9 cellular contexts compared by ENCODE assay signal in the genomic region with DNA sequence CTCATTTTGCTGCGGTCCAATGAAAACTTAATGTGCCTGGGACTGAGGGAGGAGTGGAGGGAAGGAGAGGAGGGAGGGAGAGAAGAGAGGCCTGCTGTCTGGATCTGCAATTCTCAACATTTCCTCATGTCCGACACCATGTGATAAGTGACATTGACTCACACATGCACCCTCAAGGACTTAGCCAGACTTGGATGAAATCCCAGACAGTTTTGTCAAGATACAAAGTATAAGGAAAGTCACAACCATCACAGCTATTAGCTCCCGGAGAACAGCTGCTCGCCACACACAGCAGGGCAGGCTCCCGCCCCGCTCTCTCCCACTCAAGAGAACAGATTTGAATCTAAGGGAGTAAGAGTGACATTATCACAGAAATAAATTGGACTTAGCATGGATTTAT. TPM values are rescaled to one million over a fixed set of nuclear protein-coding genes. Genes with fewer than 3 reads are reported as not detected.
DNase-seq lines count a peak whose midpoint lies in the region; ATAC-seq and TF ChIP-seq lines count a peak whose summit lies in the region.
"Had no signal": no experiment of that assay in that cellular context is flagged by ENCODE, and none has a peak within 500 bp of the region (broad histone marks: within the 10 kb centered on the region; RNA-seq: fewer than 3 reads in every experiment).

No MANE protein-coding gene starts in this region.

- H3K9me3 Mint-ChIP-seq in activated T-helper 2 cell treated with anti-CD3 and anti-CD28 coated beads, Interferon-gamma antibody, Interleukin-2, Interleukin-4, amounts not matched to agents 10 μg/mL and 5 μg/mL and 100 μg/mL, durations not matched to agents 14 hours and 24 hours and 36 hours = no peaks in the 10 kb centered on the region
- no peaks in the 10 kb centered on the region for H3K9me3 Mint-ChIP-seq in naive thymus-derived CD8-positive, alpha-beta T cell
- H3K9me3 Mint-ChIP-seq: dendritic cell treated with granulocyte-macrophage colony-stimulating factor and Interleukin-4, amounts not matched to agents 40 ng/mL and 50 ng/mL, for 4 days had no signal

- H3K4me2 ChIP-seq in IMR-90 (ENCODE audit: low read depth, low read length) = peak overlapping the region; percentile 13; the same call in 1 of the 2 replicates

- dilution Hi-C loops in IMR-90 (cut with HindIII; ENCODE audit: low sequenced_read_pairs, unreplicated experiment) = no loop called here

- H3K27ac Mint-ChIP-seq in activated T-helper 2 cell treated with anti-CD3 and anti-CD28 coated beads, Interferon-gamma antibody, Interleukin-2, Interleukin-4, amounts not matched to agents 10 μg/mL and 5 μg/mL and 100 μg/mL, durations not matched to agents 14 hours and 24 hours and 36 hours = no peak overlapping the region
- no peak overlapping the region for H3K27ac Mint-ChIP-seq in naive thymus-derived CD8-positive, alpha-beta T cell
- H3K27ac Mint-ChIP-seq: dendritic cell treated with granulocyte-macrophage colony-stimulating factor and Interleukin-4, amounts not matched to agents 40 ng/mL and 50 ng/mL, for 4 days had no signal

- no peak overlapping the region for H2BK15ac ChIP-seq in IMR-90 (ENCODE audit: low read depth, low read length)

- H3K4me1 ChIP-seq in IMR-90 (ENCODE audit: control insufficient read depth, insufficient read depth, low read length) (peaks cover 16% of the 10 kb centered on the region), left lung (peaks cover 7 to 21% of the 10 kb centered on the region in 2 donors), thyroid gland (peaks cover 8 to 26% of the 10 kb centered on the region in 2 donors)

- H3K18ac ChIP-seq in IMR-90 (ENCODE audit: low read depth, low read length) = no peak overlapping the region

- no peaks in the 10 kb centered on the region for H3K36me3 Mint-ChIP-seq in activated T-helper 2 cell treated with anti-CD3 and anti-CD28 coated beads, Interferon-gamma antibody, Interleukin-2, Interleukin-4, amounts not matched to agents 10 μg/mL and 5 μg/mL and 100 μg/mL, durations not matched to agents 14 hours and 24 hours and 36 hours (ENCODE audit: low read depth)
- peaks cover 0 to 4% (median 0%) of the 10 kb centered on the region in 3 donors for H3K36me3 Mint-ChIP-seq in naive thymus-derived CD8-positive, alpha-beta T cell

- H3K9ac ChIP-seq in IMR-90 (ENCODE audit: low read depth, low read length) = 0 out of 2 replicates have a peak overlapping the region, but pooled peaks have one; percentile 7

- ATAC-seq in IMR-90 (ENCODE audit: low read depth) (peak; percentile 91), left lung (peak; percentile 92), GM21447 (IDR thresholded peaks at IDR 0.05; ENCODE audit: unreplicated experiment) (no peak)
- ATAC-seq in naive thymus-derived CD8-positive, alpha-beta T cell = no peak

- no CpG with 5 or more reads among the region's 6 CpGs for WGBS in IMR-90 (ENCODE audit: extremely low coverage in 2 of 2, insufficient read length in 1 of 2), 2 experiments
- WGBS in thyroid gland, 2 donors = 12 to 25% methylated on average over 6 of the region's 6 CpGs

- H2AK5ac ChIP-seq in IMR-90 (ENCODE audit: low read depth, low read length) = no peak overlapping the region

- 0 out of 2 replicates have a peak overlapping the region, but pooled peaks have one; percentile 39 for H3K23ac ChIP-seq in IMR-90 (ENCODE audit: low read depth, low read length)

- H4K8ac ChIP-seq in IMR-90 (ENCODE audit: low read depth in 2 of 2, low read length in 2 of 2) = peak overlapping the region in 1 of 2 experiments; percentile 12; a peak in 1 of 4 replicates

- peak overlapping the region; percentile 14 for H2BK5ac ChIP-seq in IMR-90 (ENCODE audit: low read depth, low read length, poor library complexity, severe bottlenecking)

- no peak overlapping the region for H2AFZ ChIP-seq in IMR-90 (replicated peaks; ENCODE audit: low read length, poor library complexity)

- no peak overlapping the region for H3K56ac ChIP-seq in IMR-90 (ENCODE audit: extremely low read depth, insufficient read depth, low read length)

- no peaks in the 10 kb centered on the region for H3K27me3 Mint-ChIP-seq in activated T-helper 2 cell treated with anti-CD3 and anti-CD28 coated beads, Interferon-gamma antibody, Interleukin-2, Interleukin-4, amounts not matched to agents 10 μg/mL and 5 μg/mL and 100 μg/mL, durations not matched to agents 14 hours and 24 hours and 36 hours (ENCODE audit: low read depth)
- no peaks in the 10 kb centered on the region for H3K27me3 Mint-ChIP-seq in naive thymus-derived CD8-positive, alpha-beta T cell
- H3K27me3 Mint-ChIP-seq: dendritic cell treated with granulocyte-macrophage colony-stimulating factor and Interleukin-4, amounts not matched to agents 40 ng/mL and 50 ng/mL, for 4 days had no signal

- H2AK9ac ChIP-seq in IMR-90 (replicated peaks; ENCODE audit: low read depth, low read length, poor library complexity) = no peak overlapping the region

- no peak for TF ChIP-seq POLR2A in IMR-90 (IDR thresholded peaks at IDR 0.05; ENCODE audit: low read depth, low read length)
- TF ChIP-seq POLR2A in thyroid gland (IDR thresholded peaks at IDR 0.05) = peak in 1 of 2 donors; percentile 61

- H4K5ac ChIP-seq in IMR-90 (ENCODE audit: low read depth, low read length) = no peak overlapping the region

- H3K27ac ChIP-seq in IMR-90 (ENCODE audit: insufficient read depth, low read length) = peak overlapping the region; percentile 28; the same call in 1 of the 2 replicates
- H3K27ac ChIP-seq in left lung = peak overlapping the region; percentile 54 to 57
- H3K27ac ChIP-seq in thyroid gland = peak overlapping the region; percentile 72 to 88 (median 78)

- H3K4me3 Mint-ChIP-seq in activated T-helper 2 cell treated with anti-CD3 and anti-CD28 coated beads, Interferon-gamma antibody, Interleukin-2, Interleukin-4, amounts not matched to agents 10 μg/mL and 5 μg/mL and 100 μg/mL, durations not matched to agents 14 hours and 24 hours and 36 hours (ENCODE audit: low read depth) = no peak overlapping the region
- H3K4me3 Mint-ChIP-seq in naive thymus-derived CD8-positive, alpha-beta T cell = no peak overlapping the region
- H3K4me3 Mint-ChIP-seq: dendritic cell treated with granulocyte-macrophage colony-stimulating factor and Interleukin-4, amounts not matched to agents 40 ng/mL and 50 ng/mL, for 4 days had no signal

- H3K27me3 ChIP-seq in IMR-90 (ENCODE audit: control insufficient read depth, insufficient read depth, low read length) = no peaks in the 10 kb centered on the region
- no peaks in the 10 kb centered on the region for H3K27me3 ChIP-seq in left lung
- H3K27me3 ChIP-seq in thyroid gland = no peaks in the 10 kb centered on the region

- H2BK120ac ChIP-seq in IMR-90 (ENCODE audit: low read depth, low read length) = 0 out of 2 replicates have a peak overlapping the region, but pooled peaks have one; percentile 3

- intact Hi-C loops in IMR-90 (cut with micrococcal nuclease) = loop anchor here (5.0 kb wide), 1 partner anchor 54 kb away; the partner anchor contains the start of gene NPTXR
- intact Hi-C loops in left lung (cut with DNase I) = no loop called here
- intact Hi-C loops in thyroid gland (cut with DNase I) = no loop called here
- intact Hi-C loops in activated T-helper 2 cell treated with anti-CD3 and anti-CD28 coated beads, Interferon-gamma antibody, Interleukin-2, Interleukin-4, amounts not matched to agents 10 μg/mL and 5 μg/mL and 100 μg/mL, durations not matched to agents 14 hours and 24 hours and 36 hours (cut with micrococcal nuclease) = no loop called here

- H3K14ac ChIP-seq in IMR-90 (replicated peaks; ENCODE audit: low read depth, low read length) = no peak overlapping the region

- no peak for TF ChIP-seq RAD21 in IMR-90 (IDR thresholded peaks at IDR 0.05; ENCODE audit: low read length)

- peaks cover 11 to 56% of the 10 kb centered on the region in 2 experiments for H3K79me1 ChIP-seq in IMR-90 (ENCODE audit: low read depth in 1 of 2, low read length in 2 of 2)

- no TSS peak for BruUV-seq in IMR-90 (replicated peaks; lab: Mats Ljungman, UMichigan)

- POLR2A ChIA-PET in IMR-90 (lab: Charles Lee; ENCODE audit: unreplicated experiment) = no interaction called here
- POLR2A ChIA-PET in naive thymus-derived CD8-positive, alpha-beta T cell (lab: Charles Lee) = interaction anchor here (1.1 kb wide), 1 partner anchor 9 kb away, joined by 7 read pairs; no protein-coding TSS in a partner anchor

- peaks cover 6% of the 10 kb centered on the region for H3K4me1 Mint-ChIP-seq in activated T-helper 2 cell treated with anti-CD3 and anti-CD28 coated beads, Interferon-gamma antibody, Interleukin-2, Interleukin-4, amounts not matched to agents 10 μg/mL and 5 μg/mL and 100 μg/mL, durations not matched to agents 14 hours and 24 hours and 36 hours (ENCODE audit: low read depth)
- H3K4me1 Mint-ChIP-seq in naive thymus-derived CD8-positive, alpha-beta T cell = peaks cover 7 to 11% (median 9%) of the 10 kb centered on the region in 4 donors

- peak; percentile 96 for DNase-seq in IMR-90
- peak; percentile 15 for DNase-seq in brain pericyte (ENCODE audit: low read depth, low spot score)
- no peak for DNase-seq in left lung
- peak; percentile 79 to 84 for DNase-seq in thyroid gland
- no peak for DNase-seq in effector CD4-positive, alpha-beta T cell
- no peak for DNase-seq in activated T-helper 2 cell treated with anti-CD3 and anti-CD28 coated beads, Interferon-gamma antibody, Interleukin-2, Interleukin-4, amounts not matched to agents 10 μg/mL and 5 μg/mL and 100 μg/mL, durations not matched to agents 14 hours and 24 hours and 36 hours (ENCODE audit: low spot score)
- DNase-seq in naive thymus-derived CD8-positive, alpha-beta T cell = no peak

- H3K4ac ChIP-seq in IMR-90 (ENCODE audit: low read depth, low read length) = no peak overlapping the region; the same call in 1 of the 2 replicates

- H3K4me3 ChIP-seq in IMR-90 (ENCODE audit: insufficient read depth, low read depth, low read length) (no peak overlapping the region), left lung (no peak overlapping the region), thyroid gland (replicated peaks in 1 of 3) (no peak overlapping the region)

- TF ChIP-seq CTCF in IMR-90 (conservative IDR thresholded peaks at IDR 0.05; ENCODE audit: low read depth, low read length) = no peak
- TF ChIP-seq CTCF in left lung (IDR thresholded peaks at IDR 0.05) = no peak
- TF ChIP-seq CTCF in thyroid gland (IDR thresholded peaks at IDR 0.05) = peak in 1 of 6 experiments; percentile 30

- H2BK20ac ChIP-seq in IMR-90 (ENCODE audit: low read depth, low read length) = no peak overlapping the region

- H3K9me1 ChIP-seq in IMR-90 (ENCODE audit: insufficient read depth, low read length) = peaks cover 36% of the 10 kb centered on the region

- CTCF ChIA-PET in IMR-90 (lab: Yijun Ruan, JAX) = interaction anchor here (1.2 kb wide), 1 partner anchor 19 kb away, joined by 3 read pairs; no protein-coding TSS in a partner anchor

- H3K9me3 ChIP-seq in IMR-90 (ENCODE audit: control insufficient read depth, insufficient read depth, low read length) (no peaks in the 10 kb centered on the region), left lung (no peaks in the 10 kb centered on the region), thyroid gland (no peaks in the 10 kb centered on the region)

- H4K91ac ChIP-seq in IMR-90 (ENCODE audit: insufficient read depth, low read depth, low read length) = no peak overlapping the region

- H3K36me3 ChIP-seq in IMR-90 (ENCODE audit: control insufficient read depth, insufficient read depth, low read length) (peaks cover 6% of the 10 kb centered on the region), left lung (peaks cover 0 to 11% of the 10 kb centered on the region in 2 donors), thyroid gland (no peaks in the 10 kb centered on the region)

- peaks cover 10% of the 10 kb centered on the region; the same call in 1 of the 2 replicates for H4K20me1 ChIP-seq in IMR-90 (ENCODE audit: insufficient read depth, low read length)

- in situ Hi-C loops in IMR-90 (cut with MboI; ENCODE audit: low sequenced_read_pairs) = no loop called here

RNA-seq across cellular contexts. Expression of gene DNAL4, which starts 5.5 kb away (rescaled TPM):
- 6.1 and 6.9 TPM in 2 replicates for total RNA-seq in IMR-90 (2012; rRNA removed)
- polyA plus RNA-seq in IMR-90 (2012; rRNA removed) = 12.1 and 14.2 TPM in 2 replicates
- 14.7 and 19.4 TPM in 2 replicates for polyA plus RNA-seq in IMR-90 (2012; cell fraction: cytosol; rRNA removed)
- polyA plus RNA-seq in IMR-90 (2012; cell fraction: nucleus; rRNA removed; ENCODE audit: low replicate concordance) = 7.3 and 9.3 TPM in 2 replicates
- 10 to 100 TPM; 16.3 to 21.5 TPM for total RNA-seq in left lung
- total RNA-seq in thyroid gland = 10 to 100 TPM; 30.9 to 50.0 (median 37.9) TPM
- total RNA-seq in activated T-helper 2 cell treated with anti-CD3 and anti-CD28 coated beads, Interferon-gamma antibody, Interleukin-2, Interleukin-4, amounts not matched to agents 10 μg/mL and 5 μg/mL and 100 μg/mL, durations not matched to agents 14 hours and 24 hours and 36 hours = 4.7 and 6.1 TPM in 2 replicates
- total RNA-seq in naive thymus-derived CD8-positive, alpha-beta T cell = 10 to 100 TPM in 1 of 2 experiments, 1 to 10 TPM in 1; 9.3 to 11.5 TPM
- polyA plus RNA-seq in naive thymus-derived CD8-positive, alpha-beta T cell = 10 to 100 TPM; 11.2 to 14.7 (median 13.1) TPM

RNA-seq across cellular contexts. Expression of gene SUN2, which starts 32.6 kb away (rescaled TPM):
- 25.6 and 27.8 TPM in 2 replicates for total RNA-seq in IMR-90 (2012; rRNA removed)
- polyA plus RNA-seq in IMR-90 (2012; rRNA removed) = 50.0 and 57.3 TPM in 2 replicates
- 42.6 and 49.1 TPM in 2 replicates for polyA plus RNA-seq in IMR-90 (2012; cell fraction: cytosol; rRNA removed)
- polyA plus RNA-seq in IMR-90 (2012; cell fraction: nucleus; rRNA removed; ENCODE audit: low replicate concordance) = 32.0 and 72.8 TPM in 2 replicates
- 100 to 1,000 TPM in 1 of 2 donors, 10 to 100 TPM in 1; 99.3 to 174 TPM for total RNA-seq in left lung
- 100 to 1,000 TPM; 137 to 356 (median 153) TPM for total RNA-seq in thyroid gland
- 121 and 123 TPM in 2 replicates for total RNA-seq in activated T-helper 2 cell treated with anti-CD3 and anti-CD28 coated beads, Interferon-gamma antibody, Interleukin-2, Interleukin-4, amounts not matched to agents 10 μg/mL and 5 μg/mL and 100 μg/mL, durations not matched to agents 14 hours and 24 hours and 36 hours
- total RNA-seq in naive thymus-derived CD8-positive, alpha-beta T cell = 1,000 to 10,000 TPM; 1,061 to 1,073 TPM
- 100 to 1,000 TPM; 491 to 802 (median 518) TPM for polyA plus RNA-seq in naive thymus-derived CD8-positive, alpha-beta T cell

RNA-seq across cellular contexts. Expression of gene NPTXR, which starts 55.4 kb away (rescaled TPM):
- total RNA-seq in IMR-90 (2012; rRNA removed) = 0.28 and 0.36 TPM in 2 replicates
- 1.8 and 2.2 TPM in 2 replicates for polyA plus RNA-seq in IMR-90 (2012; rRNA removed)
- 1.3 and 2.3 TPM in 2 replicates for polyA plus RNA-seq in IMR-90 (2012; cell fraction: cytosol; rRNA removed)
- polyA plus RNA-seq in IMR-90 (2012; cell fraction: nucleus; rRNA removed; ENCODE audit: low replicate concordance) = 1.4 and 1.6 TPM in 2 replicates
- total RNA-seq in left lung = 1 to 10 TPM; 4.5 to 5.3 TPM
- 1 to 10 TPM; 3.6 to 8.7 (median 4.4) TPM for total RNA-seq in thyroid gland
- total RNA-seq in activated T-helper 2 cell treated with anti-CD3 and anti-CD28 coated beads, Interferon-gamma antibody, Interleukin-2, Interleukin-4, amounts not matched to agents 10 μg/mL and 5 μg/mL and 100 μg/mL, durations not matched to agents 14 hours and 24 hours and 36 hours = 1.4 and 1.7 TPM in 2 replicates
- total RNA-seq in naive thymus-derived CD8-positive, alpha-beta T cell = 10 to 100 TPM; 11.3 to 12.6 TPM
- 1 to 10 TPM in 1 of 3 donors, under 1 TPM in 2; 0.73 to 1.1 (median 0.87) TPM for polyA plus RNA-seq in naive thymus-derived CD8-positive, alpha-beta T cell

Comparison
In these comparisons a context has a peak if more than half of its experiments do, and no peak if none do; other contexts are left out.
1. ATAC-seq: peak in IMR-90 (single experiment) and left lung (single experiment); none in GM21447 (single experiment) and naive thymus-derived CD8-positive, alpha-beta T cell (0 of 2).
2. DNase-seq: peak in IMR-90 (single experiment), brain pericyte (single experiment) and thyroid gland (2 of 2); none in left lung (0 of 2), effector CD4-positive, alpha-beta T cell (single experiment), activated T-helper 2 cell treated with anti-CD3 and anti-CD28 coated beads, Interferon-gamma antibody, Interleukin-2, Interleukin-4, amounts not matched to agents 10 μg/mL and 5 μg/mL and 100 μg/mL, durations not matched to agents 14 hours and 24 hours and 36 hours (single experiment) and naive thymus-derived CD8-positive, alpha-beta T cell (0 of 10).
3. H3K27ac ChIP-seq: peak in every context shown above with its lines; median percentile 78 in thyroid gland; 56 in left lung; 28 in IMR-90.